ENCODE assay signal across 23 cellular contexts in genomic region chr5:83167506-83167905, GRCh38.
DNase-seq lines count a peak whose midpoint lies in the region; ATAC-seq, FAIRE-seq and TF ChIP-seq lines count a peak whose summit lies in the region.
"Had no signal": no experiment of that assay in that cellular context is flagged by ENCODE, and none has a peak within 500 bp of the region (broad histone marks: within the 10 kb centered on the region; RNA-seq: fewer than 3 reads in every experiment).

No MANE protein-coding gene starts in this region.

- no peak for ATAC-seq in HG03159 (IDR thresholded peaks at IDR 0.05; ENCODE audit: unreplicated experiment)
- ATAC-seq: CD8-positive, alpha-beta T cell; GM12878 had no signal

- no peaks in the 10 kb centered on the region for H3K23me2 ChIP-seq in H9 (ENCODE audit: insufficient read length, low read depth, low read length, poor library complexity, severe bottlenecking)

- no peaks in the 10 kb centered on the region for H3K27me3 Mint-ChIP-seq in H9 (ENCODE audit: low read depth)
- peaks cover 4% of the 10 kb centered on the region for H3K27me3 Mint-ChIP-seq in glutamatergic neuron (ENCODE audit: unreplicated experiment)
- H3K27me3 Mint-ChIP-seq: B cell; CD4-positive, CD25-positive, alpha-beta regulatory T cell had no signal

- H3K4ac ChIP-seq in H9 (ENCODE audit: low read depth, low read length): no peak overlapping the region

- H3K9me3 Mint-ChIP-seq in H9 (no peaks in the 10 kb centered on the region), glutamatergic neuron (ENCODE audit: unreplicated experiment) (peaks cover 6% of the 10 kb centered on the region)
- H3K9me3 Mint-ChIP-seq: CD4-positive, CD25-positive, alpha-beta regulatory T cell; CD8-positive, alpha-beta T cell; HFFc6 had no signal

- H3K56ac ChIP-seq in H9 (ENCODE audit: insufficient read length, low read depth, low read length): no peak overlapping the region

- no peaks in the 10 kb centered on the region for H3K4me1 ChIP-seq in H9 (ENCODE audit: insufficient read depth, low read length)
- H3K4me1 ChIP-seq in HAP-1: no peaks in the 10 kb centered on the region
- H3K4me1 ChIP-seq: BLaER1 had no signal

- H3K9me3 ChIP-seq in H9 (ENCODE audit: control insufficient read depth, low read depth, low read length) (no peaks in the 10 kb centered on the region), HAP-1 (no peaks in the 10 kb centered on the region)
- H3K9me3 ChIP-seq: BLaER1, Caco-2 had no signal

- H2AFZ ChIP-seq in H9 (ENCODE audit: low read length): no peak overlapping the region

- H4K8ac ChIP-seq in H9 (replicated peaks; ENCODE audit: insufficient read length, low read depth, low read length): no peak overlapping the region

- H3K18ac ChIP-seq in H9 (ENCODE audit: insufficient read length, low read depth, low read length): no peak overlapping the region

- H3K14ac ChIP-seq in H9 (ENCODE audit: insufficient read depth, low read length): no peak overlapping the region

- H4K20me1 ChIP-seq in H9 (ENCODE audit: control insufficient read depth, insufficient read depth, insufficient read length): no peaks in the 10 kb centered on the region
- H4K20me1 ChIP-seq: BLaER1 had no signal

- no peak overlapping the region for H3K4me3 ChIP-seq in HAP-1
- H3K4me3 ChIP-seq: BLaER1, GM12878 had no signal

- no peak overlapping the region for H2BK120ac ChIP-seq in H9 (ENCODE audit: low read depth, low read length, poor library complexity, severe bottlenecking)

- H3K27ac ChIP-seq in H9 (ENCODE audit: insufficient read length, low read depth, low read length): no peak overlapping the region
- H3K27ac ChIP-seq: 22Rv1, BLaER1, C4-2B had no signal

- no peak overlapping the region for H2BK5ac ChIP-seq in H9 (ENCODE audit: insufficient read length, low read length)

- H3K36me3 Mint-ChIP-seq in H9 (ENCODE audit: insufficient read depth in 1 of 3, low read depth in 3 of 3): no peaks in the 10 kb centered on the region
- no peaks in the 10 kb centered on the region for H3K36me3 Mint-ChIP-seq in glutamatergic neuron (ENCODE audit: unreplicated experiment)

- no peak overlapping the region for H3T11ph ChIP-seq in H9 (ENCODE audit: low read length)

- no peaks in the 10 kb centered on the region for H3K79me2 ChIP-seq in H9 (ENCODE audit: insufficient read depth, low read length)

- DNase-seq in D721Med (ENCODE audit: insufficient read length, low spot score): no peak
- no peak for DNase-seq in H9
- no peak for DNase-seq in glutamatergic neuron
- DNase-seq in NCI-H1417 (lab: John Stamatoyannopoulos, UW): no peak
- no peak for DNase-seq in HAP-1 (ENCODE audit: low spot score in 2 of 2)
- DNase-seq: Caco-2; CD4-positive, CD25-positive, alpha-beta regulatory T cell; CD8-positive, alpha-beta T cell; DMS 273 treated with DMSO at 0.1 percent for 48 hours; DMS79; EL; GDM1; GOT3; HFFc6 had no signal

- H3K27ac Mint-ChIP-seq in H9 (peak overlapping the region in 2 of 3 experiments; percentile 26 to 32; a peak in 2 of 7 replicates), glutamatergic neuron (ENCODE audit: unreplicated experiment) (peak overlapping the region; percentile 2)
- H3K27ac Mint-ChIP-seq: B cell; CD4-positive, CD25-positive, alpha-beta regulatory T cell; CD8-positive, alpha-beta T cell; HFFc6 had no signal

- H4K5ac ChIP-seq in H9 (ENCODE audit: insufficient read length, low read depth, low read length): no peak overlapping the region

- no peaks in the 10 kb centered on the region for H3K79me1 ChIP-seq in H9 (ENCODE audit: insufficient read depth, low read depth, low read length, poor library complexity, severe bottlenecking)

- no peak overlapping the region for H3K23ac ChIP-seq in H9 (ENCODE audit: insufficient read length, low read depth, low read length)

- H2BK12ac ChIP-seq in H9 (ENCODE audit: insufficient read length, low read depth, low read length): no peak overlapping the region

- H4K91ac ChIP-seq in H9 (ENCODE audit: insufficient read length, low read depth, low read length): no peak overlapping the region

- H2BK15ac ChIP-seq in H9 (ENCODE audit: low read depth, low read length): no peak overlapping the region

- peak; percentile 21 for FAIRE-seq in D721Med (lab: Jason Lieb, UNC)
- FAIRE-seq: A204.1, GM12878, GM18507, H54 had no signal

- TF ChIP-seq CTCF in D721Med (IDR thresholded peaks at IDR 0.05; ENCODE audit: insufficient read depth, missing control alignments): no peak
- no peak for TF ChIP-seq CTCF in H9 (conservative IDR thresholded peaks at IDR 0.05)
- TF ChIP-seq CTCF in glutamatergic neuron (IDR thresholded peaks at IDR 0.05; ENCODE audit: partially characterized antibody, unreplicated experiment): no peak

- H3K27me3 ChIP-seq in H9 (ENCODE audit: insufficient read depth, low read length) (no peaks in the 10 kb centered on the region), HAP-1 (ENCODE audit: low read depth) (no peaks in the 10 kb centered on the region)
- H3K27me3 ChIP-seq: BLaER1 had no signal

- H3K4me3 Mint-ChIP-seq in H9: no peak overlapping the region
- no peak overlapping the region for H3K4me3 Mint-ChIP-seq in glutamatergic neuron (ENCODE audit: unreplicated experiment)
- H3K4me3 Mint-ChIP-seq: B cell; CD4-positive, CD25-positive, alpha-beta regulatory T cell; CD8-positive, alpha-beta T cell; HFFc6 had no signal

- H3K4me2 ChIP-seq in H9 (ENCODE audit: insufficient read depth, insufficient read length, low read length): no peak overlapping the region
- H3K4me2 ChIP-seq: BLaER1 had no signal

- H2BK20ac ChIP-seq in H9 (ENCODE audit: low read depth, low read length, poor library complexity, severe bottlenecking): no peak overlapping the region

- H3K36me3 ChIP-seq in HAP-1 (replicated peaks): no peaks in the 10 kb centered on the region
- H3K36me3 ChIP-seq: BLaER1 had no signal

- in situ Hi-C loops in HAP-1 (cut with MboI; ENCODE audit: low sequenced_read_pairs): no loop called here

- no peak overlapping the region for H2AK5ac ChIP-seq in H9 (ENCODE audit: insufficient read length, low read length)

- peaks cover 10 to 15% of the 10 kb centered on the region in 2 experiments for H3K4me1 Mint-ChIP-seq in H9
- peaks cover 29% of the 10 kb centered on the region for H3K4me1 Mint-ChIP-seq in glutamatergic neuron (ENCODE audit: low read depth, unreplicated experiment)
- H3K4me1 Mint-ChIP-seq: B cell; CD4-positive, CD25-positive, alpha-beta regulatory T cell had no signal

- no peak overlapping the region for H3K9ac ChIP-seq in H9 (ENCODE audit: extremely low read depth, insufficient read length, low read length)
- H3K9ac ChIP-seq: BLaER1 had no signal
